In the genomic region with DNA sequence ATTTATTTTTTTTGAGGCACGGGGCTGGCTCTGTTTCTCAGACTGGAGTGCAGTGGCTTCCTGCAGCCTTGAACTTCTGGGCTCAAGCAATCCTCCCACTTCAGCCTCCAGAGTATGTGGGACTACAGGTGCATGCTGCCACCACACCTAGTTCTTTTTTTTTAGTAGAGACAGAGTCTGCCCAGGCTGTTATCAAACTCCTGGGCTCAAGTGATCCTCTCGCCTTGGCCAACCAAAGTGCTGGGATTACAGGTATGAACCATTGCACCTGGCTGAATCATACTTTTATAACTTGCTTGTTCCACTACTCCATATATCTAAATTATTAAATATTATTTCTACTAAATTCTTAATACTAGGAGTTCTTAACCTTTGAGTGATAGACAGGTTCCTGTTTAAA, we compare ENCODE assay signal across 11 cellular contexts.
A peak's percentile ranks its signal among the peaks of the same experiment; 100 is the strongest.
DNase-seq lines count a peak whose midpoint lies in the region; ATAC-seq and TF ChIP-seq lines count a peak whose summit lies in the region.
"Had no signal": no experiment of that assay in that cellular context is flagged by ENCODE, and none has a peak within 500 bp of the region (broad histone marks: within the 10 kb centered on the region; RNA-seq: fewer than 3 reads in every experiment).

No MANE protein-coding gene starts in this region.

- CTCF ChIA-PET in OCI-LY7 (lab: Charles Lee; ENCODE audit: unreplicated experiment) = no interaction called here

- H3K27me3 Mint-ChIP-seq in activated CD4-positive, alpha-beta T cell treated with anti-CD3 and anti-CD28 coated beads, Interleukin-2, amount 10 ng/mL, durations not matched to agents 24 days and 14 days = no peaks in the 10 kb centered on the region
- H3K27me3 Mint-ChIP-seq in stimulated activated naive CD8-positive, alpha-beta T cell treated with anti-CD3 and anti-CD28 coated beads, Interleukin-15, amount 100 ng/mL, for 72 hours = no peaks in the 10 kb centered on the region

- peak overlapping the region; percentile 83 for H3K4me2 ChIP-seq in OCI-LY7 (ENCODE audit: low read length)
- H3K4me2 ChIP-seq in GM23248 (ENCODE audit: unreplicated experiment) = no peak overlapping the region

- POLR2A ChIA-PET in OCI-LY7 (lab: Charles Lee) = interaction anchor here (0.6 to 3.4 kb wide), 7 partner anchors 16 to 447 kb away, joined by 3 to 9 read pairs (median 4); partner anchors contain the start of gene BTG1

- intact Hi-C loops in activated CD4-positive, alpha-beta T cell treated with anti-CD3 and anti-CD28 coated beads, Interleukin-2, amount 10 ng/mL, durations not matched to agents 24 days and 14 days (cut with micrococcal nuclease) = loop anchor here (5.0 to 10.0 kb wide), 2 partner anchors 37 to 159 kb away; no protein-coding TSS in a partner anchor
- intact Hi-C loops in OCI-LY7 (cut with micrococcal nuclease; ENCODE audit: unreplicated experiment) = loop anchor here (2.0 to 10.0 kb wide), 3 partner anchors 111 to 368 kb away; partner anchors contain the start of gene BTG1

- no peak overlapping the region for H3K9ac ChIP-seq in GM23248

- no peak for ATAC-seq in gastroesophageal sphincter
- ATAC-seq in stimulated activated naive CD8-positive, alpha-beta T cell treated with anti-CD3 and anti-CD28 coated beads, Interleukin-15, amount 100 ng/mL, for 72 hours = no peak

- H3K4me1 Mint-ChIP-seq in activated CD4-positive, alpha-beta T cell treated with anti-CD3 and anti-CD28 coated beads, Interleukin-2, amount 10 ng/mL, durations not matched to agents 24 days and 14 days = peaks cover 69% of the 10 kb centered on the region
- peaks cover 93% of the 10 kb centered on the region for H3K4me1 Mint-ChIP-seq in stimulated activated naive CD8-positive, alpha-beta T cell treated with anti-CD3 and anti-CD28 coated beads, Interleukin-15, amount 100 ng/mL, for 72 hours

- peak overlapping the region; percentile 64 for H3K4me3 ChIP-seq in OCI-LY7 (ENCODE audit: low read depth, low read length, poor library complexity, severe bottlenecking)
- no peak overlapping the region for H3K4me3 ChIP-seq in gastroesophageal sphincter
- H3K4me3 ChIP-seq in GM23248 = no peak overlapping the region

- in situ Hi-C loops in GM23248 (cut with MboI) = no loop called here

- H3K4me1 ChIP-seq in OCI-LY7 (ENCODE audit: insufficient read depth, low read length, poor library complexity, severe bottlenecking) = peaks cover 78% of the 10 kb centered on the region
- peaks cover 22 to 79% (median 30%) of the 10 kb centered on the region in 3 donors for H3K4me1 ChIP-seq in gastroesophageal sphincter
- peaks cover 12% of the 10 kb centered on the region for H3K4me1 ChIP-seq in GM23248 (ENCODE audit: insufficient read depth)

- H3F3A ChIP-seq in GM23248 (ENCODE audit: insufficient read depth) = no peaks in the 10 kb centered on the region

- peaks cover 16% of the 10 kb centered on the region for H3K36me3 Mint-ChIP-seq in activated CD4-positive, alpha-beta T cell treated with anti-CD3 and anti-CD28 coated beads, Interleukin-2, amount 10 ng/mL, durations not matched to agents 24 days and 14 days (ENCODE audit: low read depth)

- H2AFZ ChIP-seq in OCI-LY7 (ENCODE audit: low read length) (no peak overlapping the region; the same call in 1 of the 2 replicates), GM23248 (no peak overlapping the region)

- H3K9me3 ChIP-seq in OCI-LY7 (ENCODE audit: low read length) = no peaks in the 10 kb centered on the region
- H3K9me3 ChIP-seq in gastroesophageal sphincter = no peaks in the 10 kb centered on the region
- no peaks in the 10 kb centered on the region for H3K9me3 ChIP-seq in GM23248 (ENCODE audit: low read depth)
- H3K9me3 ChIP-seq: right lobe of liver had no signal

- H4K20me1 ChIP-seq in OCI-LY7 (ENCODE audit: insufficient read depth, low read length) = no peaks in the 10 kb centered on the region
- no peaks in the 10 kb centered on the region for H4K20me1 ChIP-seq in GM23248 (ENCODE audit: insufficient read depth)

- H3K4me3 Mint-ChIP-seq in activated CD4-positive, alpha-beta T cell treated with anti-CD3 and anti-CD28 coated beads, Interleukin-2, amount 10 ng/mL, durations not matched to agents 24 days and 14 days = peak overlapping the region; percentile 88
- peak overlapping the region; percentile 85 to 92 for H3K4me3 Mint-ChIP-seq in stimulated activated naive CD8-positive, alpha-beta T cell treated with anti-CD3 and anti-CD28 coated beads, Interleukin-15, amount 100 ng/mL, for 72 hours

- no peak for TF ChIP-seq EP300 in gastroesophageal sphincter (IDR thresholded peaks at IDR 0.05)

- H3K9me2 ChIP-seq in OCI-LY7 (ENCODE audit: insufficient read depth, low read length) (no peaks in the 10 kb centered on the region), GM23248 (ENCODE audit: insufficient read depth) (no peaks in the 10 kb centered on the region)

- no peaks in the 10 kb centered on the region for H3K27me3 ChIP-seq in gastroesophageal sphincter
- no peaks in the 10 kb centered on the region for H3K27me3 ChIP-seq in GM23248 (replicated peaks; ENCODE audit: insufficient read depth)
- H3K27me3 ChIP-seq: right lobe of liver had no signal

- H3K27ac Mint-ChIP-seq in activated CD4-positive, alpha-beta T cell treated with anti-CD3 and anti-CD28 coated beads, Interleukin-2, amount 10 ng/mL, durations not matched to agents 24 days and 14 days = no peak overlapping the region
- no peak overlapping the region for H3K27ac Mint-ChIP-seq in stimulated activated naive CD8-positive, alpha-beta T cell treated with anti-CD3 and anti-CD28 coated beads, Interleukin-15, amount 100 ng/mL, for 72 hours

- BruUV-seq in OCI-LY7 (replicated peaks; lab: Mats Ljungman, UMichigan) = no TSS peak

- no peak for DNase-seq in activated CD4-positive, alpha-beta T cell treated with anti-CD3 and anti-CD28 coated beads, Interleukin-2, amount 10 ng/mL, durations not matched to agents 24 days and 14 days
- no peak for DNase-seq in activated CD4-positive, alpha-beta T cell treated with anti-CD3 and anti-CD28 coated beads for 4 hours
- peak; percentile 24 for DNase-seq in OCI-LY7 (ENCODE audit: low spot score)
- DNase-seq in stimulated activated naive CD8-positive, alpha-beta T cell treated with anti-CD3 and anti-CD28 coated beads, Interleukin-15, amount 100 ng/mL, for 72 hours = no peak
- no peak for DNase-seq in NCI-H1105 (lab: John Stamatoyannopoulos, UW)
- DNase-seq in SW480 (ENCODE audit: low spot score) = no peak
- no peak for DNase-seq in GM23248
- DNase-seq: DMS 273 treated with DMSO at 0.1 percent for 48 hours, NCI-H524 had no signal

- TF ChIP-seq CTCF in OCI-LY7 (conservative IDR thresholded peaks at IDR 0.05; ENCODE audit: low read length) = no peak
- TF ChIP-seq CTCF in gastroesophageal sphincter (IDR thresholded peaks at IDR 0.05) = no peak

- TF ChIP-seq POLR2A in gastroesophageal sphincter (IDR thresholded peaks at IDR 0.05) = no peak

- H3K27ac ChIP-seq in OCI-LY7 (ENCODE audit: low read depth, low read length, poor library complexity, severe bottlenecking) (peak overlapping the region; percentile 64), gastroesophageal sphincter (peak overlapping the region in 3 of 4 donors; percentile 75 to 86 (median 85)), GM23248 (no peak overlapping the region)

- H3K9me3 Mint-ChIP-seq in activated CD4-positive, alpha-beta T cell treated with anti-CD3 and anti-CD28 coated beads, Interleukin-2, amount 10 ng/mL, durations not matched to agents 24 days and 14 days = peaks cover 14% of the 10 kb centered on the region
- H3K9me3 Mint-ChIP-seq in stimulated activated naive CD8-positive, alpha-beta T cell treated with anti-CD3 and anti-CD28 coated beads, Interleukin-15, amount 100 ng/mL, for 72 hours = no peaks in the 10 kb centered on the region

- H3K36me3 ChIP-seq in OCI-LY7 (ENCODE audit: insufficient read depth, low read length) (no peaks in the 10 kb centered on the region), gastroesophageal sphincter (no peaks in the 10 kb centered on the region), GM23248 (ENCODE audit: low read depth) (no peaks in the 10 kb centered on the region)
- H3K36me3 ChIP-seq: right lobe of liver had no signal

- H3K79me2 ChIP-seq in OCI-LY7 (ENCODE audit: insufficient read depth, low read depth, low read length) (no peaks in the 10 kb centered on the region), GM23248 (ENCODE audit: insufficient read depth) (no peaks in the 10 kb centered on the region)

- 50 to 72% methylated on average over 1 to 2 of the region's 2 CpGs for WGBS in gastroesophageal sphincter (ENCODE audit: low coverage in 1 of 2), 2 donors
- 77 to 86% methylated on average over 2 of the region's 2 CpGs for WGBS in GM23248 (ENCODE audit: low coverage in 1 of 2, low lambda C conversion rate in 2 of 2, missing lambda C conversion rate in 2 of 2), 2 experiments
